8 cellular contexts compared by ENCODE assay signal in the genomic region with DNA sequence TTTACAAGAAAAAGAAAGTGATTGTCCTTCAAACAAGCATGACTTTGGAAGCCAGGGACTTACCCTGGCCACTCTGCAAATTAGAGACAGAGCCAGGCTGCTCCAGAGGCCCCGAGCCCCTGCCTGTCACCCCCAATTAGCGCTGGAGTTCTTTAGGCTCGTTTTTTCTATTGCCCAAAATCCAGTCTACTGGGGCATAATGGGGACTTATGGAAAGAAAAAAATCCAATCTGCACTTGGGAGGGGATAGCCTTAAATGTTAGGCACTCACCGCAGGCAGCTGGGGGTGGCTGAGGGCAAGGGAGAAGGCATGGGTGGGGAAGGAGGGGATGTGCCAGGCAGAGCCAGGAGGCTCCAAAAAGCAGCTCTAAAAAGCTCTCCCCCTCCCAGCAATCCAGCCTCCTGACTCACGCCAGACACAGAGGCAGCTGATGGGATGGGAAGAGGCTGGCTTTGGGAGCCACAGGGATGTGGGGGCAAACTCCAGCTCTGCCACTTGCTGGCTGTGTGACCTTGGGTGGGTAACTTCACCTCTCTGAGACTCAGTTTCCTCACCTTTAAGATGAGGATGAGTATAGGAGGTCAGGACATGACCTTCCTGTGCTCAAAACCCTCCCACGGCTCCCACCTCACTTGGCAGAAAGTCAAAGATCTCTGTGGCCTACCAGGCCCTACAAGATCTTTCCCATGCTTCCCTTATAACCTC.
DNase-seq lines count a peak whose midpoint lies in the region; ATAC-seq and TF ChIP-seq lines count a peak whose summit lies in the region.

No MANE protein-coding gene starts in this region.

- H3F3A ChIP-seq in MM.1S (ENCODE audit: insufficient read depth, low read length) = peaks cover 10% of the 10 kb centered on the region

- no peak for TF ChIP-seq CTCF in CD4-positive, alpha-beta T cell (IDR thresholded peaks at IDR 0.05)
- TF ChIP-seq CTCF in MM.1S (IDR thresholded peaks at IDR 0.05; ENCODE audit: low read length) = no peak
- no peak for TF ChIP-seq CTCF in dorsolateral prefrontal cortex (IDR thresholded peaks at IDR 0.05 in 54 of 56, conservative IDR thresholded peaks at IDR 0.05 in 2 of 56; ENCODE audit: low read depth in 1 of 56, partially characterized antibody in 56 of 56)
- no peak for TF ChIP-seq CTCF in osteoblast (IDR thresholded peaks at IDR 0.05; ENCODE audit: extremely low read depth, low read depth, low read length)
- TF ChIP-seq CTCF in ascending aorta (IDR thresholded peaks at IDR 0.05) = no peak

- no peaks in the 10 kb centered on the region for H4K20me1 ChIP-seq in MM.1S (ENCODE audit: insufficient read depth, low read length)
- no peaks in the 10 kb centered on the region for H4K20me1 ChIP-seq in osteoblast (ENCODE audit: insufficient read depth, low read length)

- CTCF ChIA-PET in CD4-positive, alpha-beta T cell (lab: Charles Lee) = interaction anchor here (0.7 kb wide), 1 partner anchor 22 kb away, joined by 7 read pairs; no protein-coding TSS in a partner anchor

- no peaks in the 10 kb centered on the region for H3K27me3 ChIP-seq in CD4-positive, alpha-beta T cell (ENCODE audit: control insufficient read depth, insufficient read depth, low read length)
- H3K27me3 ChIP-seq in MM.1S (replicated peaks; ENCODE audit: insufficient read depth, low read length) = peaks cover 55% of the 10 kb centered on the region
- no peaks in the 10 kb centered on the region for H3K27me3 ChIP-seq in dorsolateral prefrontal cortex
- no peaks in the 10 kb centered on the region for H3K27me3 ChIP-seq in osteoblast (ENCODE audit: insufficient read depth, low read length)
- H3K27me3 ChIP-seq in ascending aorta = no peaks in the 10 kb centered on the region

- peak overlapping the region; percentile 64 for H3K4me3 Mint-ChIP-seq in CD4-positive, alpha-beta T cell

- H3K4me2 ChIP-seq in MM.1S (ENCODE audit: low read depth, low read length) = peak overlapping the region; percentile 77
- peak overlapping the region; percentile 69 for H3K4me2 ChIP-seq in osteoblast (ENCODE audit: insufficient read depth, low read length)

- no peak overlapping the region for H3K9ac ChIP-seq in MM.1S (ENCODE audit: low read length)

- peak overlapping the region; percentile 81 for H3K27ac Mint-ChIP-seq in CD4-positive, alpha-beta T cell

- no peak overlapping the region for H3K27ac ChIP-seq in CD4-positive, alpha-beta T cell (ENCODE audit: low read depth, low read length)
- peak overlapping the region; percentile 20; the same call in 1 of the 2 replicates for H3K27ac ChIP-seq in MM.1S (ENCODE audit: low read length)
- H3K27ac ChIP-seq in dorsolateral prefrontal cortex = peak overlapping the region in 40 of 59 donors; percentile 2 to 76 (median 44)
- H3K27ac ChIP-seq in osteoblast (ENCODE audit: low read depth, low read length) = peak overlapping the region; percentile 87
- peak overlapping the region in 1 of 2 donors; percentile 28 for H3K27ac ChIP-seq in ascending aorta

- DNase-seq in CD4-positive, alpha-beta T cell = no peak
- DNase-seq in MM.1S = no peak
- DNase-seq in dorsolateral prefrontal cortex = peak in 2 of 10 donors; percentile 15 to 19
- DNase-seq in osteoblast (ENCODE audit: insufficient read length, low spot score, missing footprints) = peak; percentile 97
- no peak for DNase-seq in ascending aorta (ENCODE audit: low spot score in 2 of 2)
- DNase-seq in SIG-M5 (lab: John Stamatoyannopoulos, UW) = no peak
- no peak for DNase-seq in NCI-H748 (lab: John Stamatoyannopoulos, UW; ENCODE audit: unreplicated experiment)

- H2AFZ ChIP-seq in MM.1S (ENCODE audit: low read length) (no peak overlapping the region), osteoblast (ENCODE audit: low read length) (peak overlapping the region; percentile 73)

- H3K79me2 ChIP-seq in MM.1S (ENCODE audit: low read length) = no peaks in the 10 kb centered on the region
- H3K79me2 ChIP-seq in osteoblast (ENCODE audit: insufficient read depth, low read length) = no peaks in the 10 kb centered on the region

- intact Hi-C loops in CD4-positive, alpha-beta T cell (cut with DNase I, micrococcal nuclease) = no loop called here
- intact Hi-C loops in dorsolateral prefrontal cortex (cut with DNase I) = no loop called here
- intact Hi-C loops in ascending aorta (cut with DNase I) = no loop called here

- H3K4me1 Mint-ChIP-seq in CD4-positive, alpha-beta T cell (ENCODE audit: low read depth) = peaks cover 34% of the 10 kb centered on the region

- no peaks in the 10 kb centered on the region for H3K27me3 Mint-ChIP-seq in CD4-positive, alpha-beta T cell

- no peaks in the 10 kb centered on the region for H3K9me3 Mint-ChIP-seq in CD4-positive, alpha-beta T cell

- H3K36me3 ChIP-seq in MM.1S (replicated peaks; ENCODE audit: insufficient read depth, low read length) (no peaks in the 10 kb centered on the region), osteoblast (ENCODE audit: insufficient read depth, low read length) (no peaks in the 10 kb centered on the region), ascending aorta (no peaks in the 10 kb centered on the region)

- H3K9me3 ChIP-seq in CD4-positive, alpha-beta T cell (ENCODE audit: control insufficient read depth, low read length) = no peaks in the 10 kb centered on the region
- H3K9me3 ChIP-seq in MM.1S (replicated peaks; ENCODE audit: insufficient read depth, low read length) (no peaks in the 10 kb centered on the region), osteoblast (ENCODE audit: low read depth, low read length) (no peaks in the 10 kb centered on the region), ascending aorta (no peaks in the 10 kb centered on the region)

- POLR2A ChIA-PET in CD4-positive, alpha-beta T cell (lab: Charles Lee) = interaction anchor here (1.6 kb wide), 1 partner anchor 11 kb away, joined by 5 read pairs; no protein-coding TSS in a partner anchor

- H3K4me1 ChIP-seq in MM.1S (ENCODE audit: low read length) = peaks cover 18% of the 10 kb centered on the region
- H3K4me1 ChIP-seq in osteoblast (ENCODE audit: insufficient read depth, low read length) = peaks cover 51% of the 10 kb centered on the region
- no peaks in the 10 kb centered on the region for H3K4me1 ChIP-seq in ascending aorta

- peak overlapping the region; percentile 32 for H3K4me3 ChIP-seq in MM.1S (ENCODE audit: low read length)
- peak overlapping the region in 7 of 59 donors; percentile 4 to 28 (median 19) for H3K4me3 ChIP-seq in dorsolateral prefrontal cortex
- H3K4me3 ChIP-seq in osteoblast (ENCODE audit: insufficient read depth, low read length) = peak overlapping the region; percentile 46
- H3K4me3 ChIP-seq in ascending aorta = no peak overlapping the region

- no peak for ATAC-seq in CD4-positive, alpha-beta T cell (ENCODE audit: poor library complexity)
- no peak for ATAC-seq in HG02588 (IDR thresholded peaks at IDR 0.05; ENCODE audit: unreplicated experiment)

- no peaks in the 10 kb centered on the region for H3K36me3 Mint-ChIP-seq in CD4-positive, alpha-beta T cell (ENCODE audit: low read depth)

- H3K9me2 ChIP-seq in MM.1S (replicated peaks; ENCODE audit: insufficient read depth, low read length) = no peaks in the 10 kb centered on the region

Comparison
In these comparisons a context has a peak if more than half of its experiments do, and no peak if none do; other contexts are left out.
1. H3K4me3 ChIP-seq: peak in MM.1S (single experiment) and osteoblast (single experiment); none in ascending aorta (0 of 2).